ENCODE assay signal across 16 cellular contexts in the genomic region with DNA sequence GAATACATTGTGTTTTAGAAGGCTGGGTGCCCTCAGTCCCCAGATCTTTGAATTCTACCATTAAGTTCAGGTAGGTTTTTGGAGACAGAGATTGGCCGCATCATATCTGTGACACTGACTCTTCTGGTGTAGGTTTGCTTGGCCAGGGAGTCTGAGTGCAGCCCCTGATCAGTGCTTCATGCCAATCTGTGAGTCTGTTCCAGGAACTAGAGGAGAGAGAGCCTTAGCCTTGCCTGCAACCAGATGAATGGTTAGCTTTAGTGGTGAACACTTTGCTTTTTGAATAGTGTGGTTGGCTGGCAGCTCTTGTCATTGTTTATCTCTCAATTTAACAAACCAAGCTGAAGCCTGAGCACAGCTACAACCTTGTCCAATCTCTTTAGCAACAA.
"Had no signal": no experiment of that assay in that cellular context is flagged by ENCODE, and none has a peak within 500 bp of the region (broad histone marks: within the 10 kb centered on the region; RNA-seq: fewer than 3 reads in every experiment).

No MANE protein-coding gene starts in this region.

- H3K9me3 ChIP-seq: esophagus squamous epithelium, heart left ventricle, testis, upper lobe of right lung had no signal

- H3K4me2 ChIP-seq: neural progenitor cell had no signal

- H3K27me3 ChIP-seq: cardiac muscle cell, esophagus squamous epithelium, heart left ventricle, neural progenitor cell, testis, upper lobe of right lung had no signal

- ATAC-seq: activated T-helper 17 cell treated with anti-CD3 and anti-CD28 coated beads, Interleukin-2, amount 50 U/mL, for 72 hours; stimulated activated naive CD8-positive, alpha-beta T cell treated with anti-CD3 and anti-CD28 coated beads, Interleukin-15, amount 100 ng/mL, for 72 hours; upper lobe of right lung had no signal

- H3K36me3 ChIP-seq: cardiac muscle cell, esophagus squamous epithelium, neural progenitor cell, upper lobe of right lung had no signal

- H3K4me1 ChIP-seq: parathyroid adenoma, testis, upper lobe of right lung had no signal

- H3K27ac ChIP-seq: cardiac muscle cell, esophagus squamous epithelium, neural progenitor cell, parathyroid adenoma, testis, upper lobe of right lung, VCaP had no signal

- H3K4me3 ChIP-seq: cardiac muscle cell, esophagus squamous epithelium, heart left ventricle, neural progenitor cell, testis, upper lobe of right lung had no signal

- H3K79me2 ChIP-seq: parathyroid adenoma had no signal

- DNase-seq: activated CD4-positive, alpha-beta T cell treated with anti-CD3 and anti-CD28 coated beads for 4 hours; activated naive CD4-positive, alpha-beta T cell treated with anti-CD3 and anti-CD28 coated beads, Interleukin-2, amount 10 ng/mL, durations not matched to agents 7 days and 5 days; activated T-cell treated with anti-CD3 and anti-CD28 coated beads for 4 hours; esophagus squamous epithelium; foreskin melanocyte; heart left ventricle; stimulated activated CD4-positive, alpha-beta T cell treated with anti-CD3 and anti-CD28 coated beads, Interleukin-4, amount 100 ng/mL, for 4 hours; stimulated activated naive CD8-positive, alpha-beta T cell treated with anti-CD3 and anti-CD28 coated beads, Interleukin-15, amount 100 ng/mL, for 72 hours; T1000; testis had no signal

- H2AFZ ChIP-seq: neural progenitor cell, parathyroid adenoma had no signal
